In the genomic region with DNA sequence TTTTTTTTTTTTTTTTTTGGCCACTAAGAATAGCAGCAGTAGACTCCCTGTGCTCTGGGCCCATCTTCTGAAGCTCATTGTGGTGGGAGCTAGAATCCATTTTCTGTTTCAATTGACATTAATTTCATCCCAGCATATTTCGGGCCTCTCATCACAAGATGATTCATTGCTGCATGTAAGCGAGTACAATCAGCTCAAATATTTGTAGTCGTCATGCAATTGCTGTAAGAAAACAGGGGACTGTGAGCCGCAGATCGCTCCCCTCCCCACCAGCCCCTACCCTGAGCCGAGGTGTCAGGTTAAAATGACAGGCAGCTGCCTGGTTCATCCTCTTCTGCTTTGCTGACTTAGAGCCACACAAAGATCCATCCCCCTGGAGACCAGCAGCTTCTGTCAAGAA, we compare ENCODE assay signal across 14 cellular contexts.
A peak's percentile ranks its signal among the peaks of the same experiment; 100 is the strongest.
DNase-seq lines count a peak whose midpoint lies in the region; ATAC-seq and TF ChIP-seq lines count a peak whose summit lies in the region.
"Had no signal": no experiment of that assay in that cellular context is flagged by ENCODE, and none has a peak within 500 bp of the region (broad histone marks: within the 10 kb centered on the region; RNA-seq: fewer than 3 reads in every experiment).

No MANE protein-coding gene starts in this region.

- ATAC-seq in activated CD4-positive, CD25-positive, alpha-beta regulatory T cell treated with anti-CD3 and anti-CD28 coated beads, Interleukin-2, amount 50 U/mL, for 24 hours = no peak
- ATAC-seq: activated CD8-positive, alpha-beta memory T cell treated with anti-CD3 and anti-CD28 coated beads, Interleukin-2, amount 10 ng/mL, durations not matched to agents 7 days and 5 days had no signal

- H3K9ac ChIP-seq in adipocyte (ENCODE audit: low read length) (no peak overlapping the region), skeletal muscle satellite cell (ENCODE audit: low read depth, low read length) (no peak overlapping the region)

- H3K9me3 ChIP-seq in adipocyte (ENCODE audit: control insufficient read depth, low read length) (no peaks in the 10 kb centered on the region), skeletal muscle satellite cell (replicated peaks; ENCODE audit: low read length) (no peaks in the 10 kb centered on the region)
- H3K9me3 ChIP-seq: left ventricle myocardium inferior had no signal

- H3K27me3 ChIP-seq in adipocyte (replicated peaks; ENCODE audit: control insufficient read depth, insufficient read depth, low read length) (no peaks in the 10 kb centered on the region), skeletal muscle satellite cell (ENCODE audit: control insufficient read depth, insufficient read depth, low read length) (peaks cover 3% of the 10 kb centered on the region)

- H3K36me3 ChIP-seq in adipocyte (ENCODE audit: control insufficient read depth, insufficient read depth, low read length, severe bottlenecking) (no peaks in the 10 kb centered on the region), skeletal muscle satellite cell (ENCODE audit: insufficient read depth, low read length) (no peaks in the 10 kb centered on the region)
- H3K36me3 ChIP-seq: left ventricle myocardium inferior had no signal

- DNase-seq in GM12865 (ENCODE audit: low read depth) = peak; percentile 45
- peak; percentile 88 for DNase-seq in adipocyte (ENCODE audit: low read depth)
- peak; percentile 24 to 61 for DNase-seq in foreskin fibroblast
- no peak for DNase-seq in GM13976 (ENCODE audit: low spot score)
- no peak for DNase-seq in central memory CD4-positive, alpha-beta T cell
- DNase-seq in NCI-H524 treated with DMSO at 0.1 percent for 48 hours (lab: John Stamatoyannopoulos, UW) = no peak
- DNase-seq: activated CD8-positive, alpha-beta memory T cell treated with anti-CD3 and anti-CD28 coated beads, Interleukin-2, amount 10 ng/mL, durations not matched to agents 7 days and 5 days; GF-D8; H9; left ventricle myocardium inferior; NCI-H2171 had no signal

- peak overlapping the region; percentile 44 for H3K4me2 ChIP-seq in skeletal muscle satellite cell (ENCODE audit: low read length)

- no peak for TF ChIP-seq CTCF in GM12865 (IDR thresholded peaks at IDR 0.05; ENCODE audit: insufficient read depth, low read depth, low read length, missing control alignments)
- TF ChIP-seq CTCF in foreskin fibroblast (IDR thresholded peaks at IDR 0.05; ENCODE audit: low read depth, low read length) = no peak
- TF ChIP-seq CTCF in GM13976 (IDR thresholded peaks at IDR 0.05; ENCODE audit: borderline replicate concordance, control extremely low read depth, extremely low read depth, insufficient read depth, missing control alignments) = no peak

- H3K4me1 ChIP-seq in adipocyte (ENCODE audit: control insufficient read depth, insufficient read depth, low read length) (peaks cover 11% of the 10 kb centered on the region), skeletal muscle satellite cell (ENCODE audit: control insufficient read depth, insufficient read depth, low read length) (no peaks in the 10 kb centered on the region)

- H3K4me3 ChIP-seq in GM12865 (ENCODE audit: low read depth, low read length) = no peak overlapping the region
- H3K4me3 ChIP-seq in adipocyte (ENCODE audit: low read length) = peak overlapping the region; percentile 31
- H3K4me3 ChIP-seq in foreskin fibroblast (ENCODE audit: low read depth in 1 of 2, low read length in 2 of 2) = no peak overlapping the region
- H3K4me3 ChIP-seq in skeletal muscle satellite cell (ENCODE audit: low read length) = peak overlapping the region; percentile 19
- H3K4me3 ChIP-seq: coronary artery, left ventricle myocardium inferior had no signal

- in situ Hi-C loops in GM13976 (cut with MboI; ENCODE audit: low sequenced_read_pairs, unreplicated experiment) = no loop called here

Comparison
In these comparisons a context has a peak if more than half of its experiments do, and no peak if none do; other contexts are left out.
1. DNase-seq: peak in GM12865 (single experiment), adipocyte (single experiment) and foreskin fibroblast (2 of 2); none in GM13976 (single experiment), central memory CD4-positive, alpha-beta T cell (single experiment) and NCI-H524 treated with DMSO at 0.1 percent for 48 hours (single experiment).
2. H3K4me3 ChIP-seq: peak in adipocyte (single experiment) and skeletal muscle satellite cell (single experiment); none in GM12865 (single experiment) and foreskin fibroblast (0 of 2).